23 cellular contexts compared by ENCODE assay signal in the genomic region with DNA sequence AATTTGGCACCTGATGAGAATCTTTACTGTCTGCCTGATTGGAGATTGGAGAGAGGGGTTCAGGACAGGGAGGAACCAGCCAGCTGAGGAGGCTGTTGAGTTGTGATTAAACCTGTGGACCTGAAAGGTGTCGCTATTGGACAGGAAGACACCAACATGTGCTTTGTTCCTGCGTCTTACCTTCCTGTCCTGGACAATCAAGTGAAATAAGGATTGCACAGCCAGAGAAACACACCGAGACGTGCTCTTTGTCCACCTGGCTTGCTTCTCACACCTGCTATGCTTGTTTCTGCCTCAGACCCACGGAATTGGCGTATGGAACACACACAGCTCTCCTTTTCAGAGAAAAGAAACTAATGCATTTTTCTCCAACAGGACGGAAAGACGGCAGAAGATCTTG. TPM values are rescaled to one million over a fixed set of nuclear protein-coding genes. Genes with fewer than 3 reads are reported as not detected.
DNase-seq lines count a peak whose midpoint lies in the region; ATAC-seq, FAIRE-seq and TF ChIP-seq lines count a peak whose summit lies in the region.
"Had no signal": no experiment of that assay in that cellular context is flagged by ENCODE, and none has a peak within 500 bp of the region (broad histone marks: within the 10 kb centered on the region; RNA-seq: fewer than 3 reads in every experiment).

No MANE protein-coding gene starts in this region.

- no peaks in the 10 kb centered on the region for H3K36me3 ChIP-seq in right atrium auricular region
- peaks cover 2 to 48% of the 10 kb centered on the region in 2 experiments for H3K36me3 ChIP-seq in endothelial cell of umbilical vein (ENCODE audit: control insufficient read depth in 2 of 2, extremely low read depth in 1 of 2, insufficient read depth in 2 of 2, low read length in 2 of 2)
- H3K36me3 ChIP-seq in uterus = no peaks in the 10 kb centered on the region
- H3K36me3 ChIP-seq: HAP-1 had no signal

- CTCF ChIA-PET in endothelial cell of umbilical vein (lab: Charles Lee) = interaction anchor here (0.9 to 2.4 kb wide), 5 partner anchors 9 to 333 kb away, joined by 3 to 8 read pairs (median 3); no protein-coding TSS in a partner anchor

- TF ChIP-seq POLR2A in endothelial cell of umbilical vein (IDR thresholded peaks at IDR 0.05; ENCODE audit: low read depth, low read length) = no peak
- TF ChIP-seq POLR2A in uterus (IDR thresholded peaks at IDR 0.05) = no peak

- BruUV-seq in endothelial cell of umbilical vein (replicated peaks; lab: Mats Ljungman, UMichigan) = no TSS peak

- WGBS in right cardiac atrium = 94% methylated on average over 8 of the region's 8 CpGs

- intact Hi-C loops in right cardiac atrium (cut with DNase I) = no loop called here
- intact Hi-C loops in endothelial cell of umbilical vein (cut with micrococcal nuclease) = loop anchor here (10.0 kb wide), 1 partner anchor 1233 kb away; no protein-coding TSS in a partner anchor
- intact Hi-C loops in posterior vena cava (cut with DNase I) = no loop called here
- intact Hi-C loops in uterus (cut with DNase I; ENCODE audit: low total_unique reads) = loop anchor here (10.0 kb wide), 1 partner anchor 1253 kb away; no protein-coding TSS in a partner anchor

- no peak overlapping the region for H3K4me2 ChIP-seq in endothelial cell of umbilical vein (ENCODE audit: insufficient read depth, low read length)
- H3K4me2 ChIP-seq: BLaER1 treated with 17β-estradiol and CSF1 and Interleukin-3, amounts not matched to agents 10 nM and 100 nM; GM23338 had no signal

- H3K79me2 ChIP-seq in endothelial cell of umbilical vein (ENCODE audit: control insufficient read depth, insufficient read depth, low read length) = no peaks in the 10 kb centered on the region

- H3K9ac ChIP-seq in endothelial cell of umbilical vein (replicated peaks; ENCODE audit: extremely low read depth, insufficient read depth, low read length) = no peak overlapping the region
- H3K9ac ChIP-seq: BLaER1 treated with 17β-estradiol and CSF1 and Interleukin-3, amounts not matched to agents 10 nM and 100 nM had no signal

- H3K4me3 ChIP-seq in right atrium auricular region (no peak overlapping the region), right cardiac atrium (ENCODE audit: low read length) (no peak overlapping the region), endothelial cell of umbilical vein (replicated peaks in 1 of 3; ENCODE audit: insufficient read depth in 1 of 3, low read depth in 1 of 3, low read length in 3 of 3) (no peak overlapping the region), uterus (no peak overlapping the region)
- H3K4me3 ChIP-seq: BLaER1 treated with 17β-estradiol and CSF1 and Interleukin-3, amounts not matched to agents 10 nM and 100 nM; GM23338; HAP-1 had no signal

- peak; percentile 24 for FAIRE-seq in endothelial cell of umbilical vein (lab: Jason Lieb, UNC)
- FAIRE-seq: A204.1, GM12891, GM18507 had no signal

- POLR2A ChIA-PET in endothelial cell of umbilical vein (lab: Charles Lee) = no interaction called here

- no peaks in the 10 kb centered on the region for H4K20me1 ChIP-seq in endothelial cell of umbilical vein (replicated peaks; ENCODE audit: control insufficient read depth, extremely low read depth, insufficient read depth, low read length)
- H4K20me1 ChIP-seq: BLaER1 treated with 17β-estradiol and CSF1 and Interleukin-3, amounts not matched to agents 10 nM and 100 nM had no signal

- ATAC-seq in right cardiac atrium (no peak), HG02763 (IDR thresholded peaks at IDR 0.05; ENCODE audit: unreplicated experiment) (no peak)
- ATAC-seq: GM23338 had no signal

- TF ChIP-seq CTCF in right atrium auricular region (IDR thresholded peaks at IDR 0.05) = no peak
- no peak for TF ChIP-seq CTCF in endothelial cell of umbilical vein (IDR thresholded peaks at IDR 0.05; ENCODE audit: extremely low read depth in 1 of 2, insufficient read depth in 1 of 2, low read depth in 1 of 2, low read length in 2 of 2)
- no peak for TF ChIP-seq CTCF in uterus (IDR thresholded peaks at IDR 0.05)

- no peak overlapping the region for H2AFZ ChIP-seq in endothelial cell of umbilical vein (ENCODE audit: low read depth, low read length)
- H2AFZ ChIP-seq: GM23338 had no signal

- H3K4me1 ChIP-seq in right atrium auricular region (no peaks in the 10 kb centered on the region), right cardiac atrium (ENCODE audit: control insufficient read depth, insufficient read depth, low read length) (no peaks in the 10 kb centered on the region), endothelial cell of umbilical vein (ENCODE audit: control insufficient read depth, extremely low read depth, insufficient read depth, low read length) (no peaks in the 10 kb centered on the region), uterus (no peaks in the 10 kb centered on the region)
- H3K4me1 ChIP-seq: BE2C, HAP-1 had no signal

- H3K9me3 ChIP-seq in right atrium auricular region (peaks cover 0 to 9% of the 10 kb centered on the region in 2 donors), right cardiac atrium (ENCODE audit: control insufficient read depth, low read length) (no peaks in the 10 kb centered on the region), endothelial cell of umbilical vein (replicated peaks; ENCODE audit: control insufficient read depth, insufficient read depth, low read length) (no peaks in the 10 kb centered on the region), uterus (peaks cover 0 to 5% of the 10 kb centered on the region in 2 donors)
- H3K9me3 ChIP-seq: BE2C, HAP-1 had no signal

- no peaks in the 10 kb centered on the region for H3K9me1 ChIP-seq in endothelial cell of umbilical vein (replicated peaks; ENCODE audit: control insufficient read depth, extremely low read depth, insufficient read depth, low read length)

- H3K27ac ChIP-seq in right atrium auricular region (no peak overlapping the region), right cardiac atrium (ENCODE audit: low read length) (no peak overlapping the region), endothelial cell of umbilical vein (ENCODE audit: insufficient read depth, low read depth, low read length) (no peak overlapping the region), uterus (no peak overlapping the region)
- H3K27ac ChIP-seq: 22Rv1; BLaER1 treated with 17β-estradiol and CSF1 and Interleukin-3, amounts not matched to agents 10 nM and 100 nM had no signal

- dilution Hi-C loops in endothelial cell of umbilical vein (cut with MboI; ENCODE audit: extremely low pct_ligation_motif_present, low sequenced_read_pairs) = loop anchor here (10.0 kb wide), 1 partner anchor 333 kb away; no protein-coding TSS in a partner anchor

- peak; percentile 43 for DNase-seq in right atrium auricular region (ENCODE audit: low spot score)
- no peak for DNase-seq in right cardiac atrium
- no peak for DNase-seq in endothelial cell of umbilical vein (ENCODE audit: low read depth, low spot score)
- DNase-seq in posterior vena cava (ENCODE audit: low spot score) = peak; percentile 14
- DNase-seq in uterus = no peak
- DNase-seq: ACHN; AML-193; BE2C; Calu3; CD4-positive, alpha-beta T cell; CD8-positive, alpha-beta memory T cell; DMS53; DMS79 treated with DMSO at 0.1 percent for 48 hours; GF-D8; HFFc6 had no signal

- H3K27me3 ChIP-seq in right atrium auricular region (no peaks in the 10 kb centered on the region), right cardiac atrium (ENCODE audit: control insufficient read depth, insufficient read depth) (no peaks in the 10 kb centered on the region), endothelial cell of umbilical vein (ENCODE audit: control insufficient read depth in 2 of 2, insufficient read depth in 2 of 2, low read length in 2 of 2) (no peaks in the 10 kb centered on the region), uterus (no peaks in the 10 kb centered on the region)
- H3K27me3 ChIP-seq: BE2C; BLaER1 treated with 17β-estradiol and CSF1 and Interleukin-3, amounts not matched to agents 10 nM and 100 nM had no signal

TF ChIP-seq in endothelial cell of umbilical vein, 7 proteins besides CTCF, POLR2A, EP300 and RAD21:
- TF ChIP-seq MYC (IDR thresholded peaks at IDR 0.05; ENCODE audit: low read depth, low read length) (no peak), FOS (IDR thresholded peaks at IDR 0.05; ENCODE audit: borderline replicate concordance, insufficient read depth, low read length) (no peak), EZH2 (IDR thresholded peaks at IDR 0.05; ENCODE audit: borderline replicate concordance, low read depth, low read length, severe bottlenecking) (no peak), JUN (IDR thresholded peaks at IDR 0.05; ENCODE audit: borderline replicate concordance, insufficient read depth, insufficient read length, low read depth) (no peak), POLR2AphosphoS5 (IDR thresholded peaks at IDR 0.05; ENCODE audit: insufficient read depth, low read depth, low read length) (no peak)
- TF ChIP-seq, protein P1, sequence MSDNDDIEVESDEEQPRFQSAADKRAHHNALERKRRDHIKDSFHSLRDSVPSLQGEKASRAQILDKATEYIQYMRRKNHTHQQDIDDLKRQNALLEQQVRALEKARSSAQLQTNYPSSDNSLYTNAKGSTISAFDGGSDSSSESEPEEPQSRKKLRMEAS (IDR thresholded peaks at IDR 0.05; ENCODE audit: insufficient read depth, insufficient read length) = no peak
TF ChIP-seq in endothelial cell of umbilical vein: peak in this region for 0.

RNA-seq across cellular contexts. Expression of a gene that starts 57.7 kb away (rescaled TPM):
- 100 to 1,000 TPM; 122 to 169 TPM for total RNA-seq in right atrium auricular region
- 100 to 1,000 TPM; 140 to 173 (median 143) TPM for total RNA-seq in right cardiac atrium
- polyA plus RNA-seq in right cardiac atrium = 150 TPM
- total RNA-seq in endothelial cell of umbilical vein = 105 and 107 TPM in 2 replicates
- polyA plus RNA-seq in endothelial cell of umbilical vein = 70.0 and 98.4 TPM in 2 replicates
- 119 and 131 TPM in 2 replicates for polyA plus RNA-seq in endothelial cell of umbilical vein (2011; cell fraction: cytosol; rRNA removed)
- polyA plus RNA-seq in endothelial cell of umbilical vein (2011; cell fraction: nucleus; rRNA removed) = 54.4 and 74.6 TPM in 2 replicates
- polyA plus RNA-seq in endothelial cell of umbilical vein (2012) = 159 and 194 TPM in 2 replicates
- 47.3 and 62.3 TPM in 2 replicates for polyA minus RNA-seq in endothelial cell of umbilical vein
- 27.0 TPM for polyA minus RNA-seq in endothelial cell of umbilical vein (2011; cell fraction: cytosol; rRNA and poly(A)+ RNA removed)
- 8.8 and 14.3 TPM in 2 replicates for polyA minus RNA-seq in endothelial cell of umbilical vein (2011; cell fraction: nucleus; rRNA and poly(A)+ RNA removed)
- total RNA-seq in posterior vena cava = 100 to 1,000 TPM; 176 to 195 TPM
- total RNA-seq in uterus = 100 to 1,000 TPM in 3 of 4 donors, 10 to 100 TPM in 1; 84.3 to 183 (median 147) TPM

Comparison
In these comparisons a context has a peak if more than half of its experiments do, and no peak if none do; other contexts are left out.
1. DNase-seq: peak in right atrium auricular region (single experiment) and posterior vena cava (single experiment); none in right cardiac atrium (0 of 3), endothelial cell of umbilical vein (single experiment) and uterus (0 of 2).
2. intact Hi-C loops: an anchor here in endothelial cell of umbilical vein (10.0 kb wide) and uterus (10.0 kb wide); none called in right cardiac atrium and posterior vena cava.